Comparison of ENCODE assay signal across 8 cellular contexts in the genomic region with DNA sequence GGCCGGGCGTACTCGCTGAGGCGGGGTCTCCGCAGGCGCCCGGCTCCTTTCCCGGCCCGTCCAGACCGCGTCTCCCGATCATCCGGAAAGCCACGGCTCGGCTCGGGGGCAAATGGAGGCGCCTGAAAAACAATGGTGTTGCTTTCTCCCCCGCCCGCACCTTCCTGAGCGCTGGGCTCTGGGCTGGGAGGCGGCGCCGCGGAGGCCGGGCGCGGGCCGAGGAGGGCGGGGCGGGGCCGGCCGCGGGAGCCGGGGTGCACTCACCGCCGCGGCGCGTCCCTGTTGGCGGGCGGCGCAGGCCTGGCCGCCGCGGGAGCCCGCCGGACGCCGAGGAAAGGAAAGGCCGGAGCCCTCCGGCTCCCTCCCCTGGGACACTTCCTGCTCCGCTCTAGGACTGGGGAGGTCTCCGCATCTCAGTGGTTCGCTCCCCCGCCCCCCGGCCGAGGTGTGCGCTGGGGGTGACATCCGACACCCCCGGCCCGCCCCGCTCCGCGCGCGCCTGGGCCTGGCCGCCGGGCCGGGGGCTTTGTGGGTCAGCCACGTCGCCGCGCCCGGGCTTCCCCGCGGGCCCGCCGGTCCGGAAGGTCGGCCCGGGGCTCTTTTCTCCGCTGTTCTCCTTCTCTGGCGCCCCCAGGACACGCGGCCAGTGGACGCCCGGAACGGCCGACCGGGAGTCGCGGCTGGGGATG. TPM values are rescaled to one million over a fixed set of nuclear protein-coding genes. Genes with fewer than 3 reads are reported as not detected.
A peak's percentile ranks its signal among the peaks of the same experiment; 100 is the strongest.
DNase-seq lines count a peak whose midpoint lies in the region; ATAC-seq, FAIRE-seq and TF ChIP-seq lines count a peak whose summit lies in the region.

Gene ZNF496, minus strand, starts transcription at position 342 of the 689 bp plus-strand sequence. CDS start 2,289 bp downstream, outside the sequence.

- H3K9me3 ChIP-seq in BLaER1 treated with 17β-estradiol and CSF1 and Interleukin-3, amounts not matched to agents 10 nM and 100 nM (replicated peaks in 1 of 11), result no peaks in the 10 kb centered on the region
- H3K9me3 ChIP-seq in duodenal mucosa (ENCODE audit: control insufficient read depth in 1 of 2, low read length in 2 of 2), result no peaks in the 10 kb centered on the region

- peaks cover 9 to 63% (median 34%) of the 10 kb centered on the region in 11 experiments; a peak in 18 of 22 replicates for H4K20me1 ChIP-seq in BLaER1 treated with 17β-estradiol and CSF1 and Interleukin-3, amounts not matched to agents 10 nM and 100 nM

- H3K4me2 ChIP-seq in BLaER1 treated with 17β-estradiol and CSF1 and Interleukin-3, amounts not matched to agents 10 nM and 100 nM, result peak within 1 kb of the TSS; percentile 87 to 99 (median 96)

- FAIRE-seq in GM19239 (lab: Jason Lieb, UNC), result no peak

- peak within 1 kb of the TSS; percentile 94 to 99 (median 98) for H3K27ac ChIP-seq in BLaER1 treated with 17β-estradiol and CSF1 and Interleukin-3, amounts not matched to agents 10 nM and 100 nM
- H3K27ac ChIP-seq in duodenal mucosa (ENCODE audit: low read depth, low read length), result no peak within 1 kb of the TSS

- H3K27me3 ChIP-seq in BLaER1 treated with 17β-estradiol and CSF1 and Interleukin-3, amounts not matched to agents 10 nM and 100 nM, result no peaks in the 10 kb centered on the region
- H3K27me3 ChIP-seq in duodenal mucosa (ENCODE audit: control insufficient read depth in 1 of 2, insufficient read depth in 2 of 2, low read length in 2 of 2), result no peaks in the 10 kb centered on the region

- intact Hi-C loops in lower leg skin (cut with DNase I; ENCODE audit: low total_unique reads), result no loop called here

- TF ChIP-seq CTCF in lower leg skin (IDR thresholded peaks at IDR 0.05), result no peak

- peak; percentile 93 for DNase-seq in GM19239 (ENCODE audit: insufficient read length, low spot score)
- DNase-seq in NCI-H510A (lab: John Stamatoyannopoulos, UW), result peak; percentile 57
- peak; percentile 32 to 38 for DNase-seq in activated CD4-positive, alpha-beta T cell treated with anti-CD3 and anti-CD28 coated beads, Interleukin-2, amount 50 U/mL, for 24 hours (ENCODE audit: low read depth in 1 of 2, low spot score in 1 of 2)
- DNase-seq in lower leg skin (ENCODE audit: low spot score in 2 of 2), result peak; percentile 67 to 94
- peak; percentile 39 to 48 for DNase-seq in stimulated activated CD4-positive, alpha-beta T cell treated with anti-CD3 and anti-CD28 coated beads, Interleukin-4, amount 100 ng/mL, for 48 hours (ENCODE audit: low read depth in 2 of 2)

- peak within 1 kb of the TSS; percentile 95 to 99 (median 99) for H3K9ac ChIP-seq in BLaER1 treated with 17β-estradiol and CSF1 and Interleukin-3, amounts not matched to agents 10 nM and 100 nM
- H3K9ac ChIP-seq in duodenal mucosa (ENCODE audit: low read depth in 1 of 2, low read length in 2 of 2), result peak within 1 kb of the TSS; percentile 67 to 76

- TF ChIP-seq POLR2A in lower leg skin (IDR thresholded peaks at IDR 0.05), result no peak

- H3K36me3 ChIP-seq in BLaER1 treated with 17β-estradiol and CSF1 and Interleukin-3, amounts not matched to agents 10 nM and 100 nM, result peaks cover 23 to 47% (median 35%) of the 10 kb centered on the region in 11 experiments
- H3K36me3 ChIP-seq in duodenal mucosa (ENCODE audit: control insufficient read depth in 1 of 2, insufficient read depth in 2 of 2, low read length in 2 of 2), result peaks cover 0 to 13% of the 10 kb centered on the region in 2 donors

- 0% methylated on average over 54 to 57 of the region's 92 CpGs for WGBS in lower leg skin, 2 donors

- H3K4me3 ChIP-seq in BLaER1 treated with 17β-estradiol and CSF1 and Interleukin-3, amounts not matched to agents 10 nM and 100 nM, result peak within 1 kb of the TSS; percentile 87 to 99 (median 96)
- H3K4me3 ChIP-seq in duodenal mucosa (ENCODE audit: low read depth in 1 of 2, low read length in 2 of 2), result peak within 1 kb of the TSS; percentile 77 to 87
- peak within 1 kb of the TSS; percentile 81 for H3K4me3 ChIP-seq in lower leg skin (ENCODE audit: low read depth, poor library complexity, severe bottlenecking)

- peaks cover 55 to 81% (median 65%) of the 10 kb centered on the region in 10 experiments for H3K4me1 ChIP-seq in BLaER1 treated with 17β-estradiol and CSF1 and Interleukin-3, amounts not matched to agents 10 nM and 100 nM
- H3K4me1 ChIP-seq in duodenal mucosa (ENCODE audit: control insufficient read depth in 1 of 2, insufficient read depth in 2 of 2, low read length in 2 of 2), result peaks cover 20 to 21% of the 10 kb centered on the region in 2 donors

- peak; percentile 66 for ATAC-seq in HG03439 (IDR thresholded peaks at IDR 0.05; ENCODE audit: unreplicated experiment)

RNA-seq across cellular contexts. Expression of gene ZNF496, which starts in this region (rescaled TPM):
- 10 to 100 TPM; 16.3 to 32.7 (median 25.9) TPM for total RNA-seq in lower leg skin

Comparison
In these comparisons a context has a peak if more than half of its experiments do, and no peak if none do; other contexts are left out.
1. DNase-seq: peak in every context shown above with its lines; median percentile 93 in GM19239; 80 in lower leg skin; 57 in NCI-H510A; 44 in stimulated activated CD4-positive, alpha-beta T cell treated with anti-CD3 and anti-CD28 coated beads, Interleukin-4, amount 100 ng/mL, for 48 hours; 35 in activated CD4-positive, alpha-beta T cell treated with anti-CD3 and anti-CD28 coated beads, Interleukin-2, amount 50 U/mL, for 24 hours.